In genomic region chr3:44624696-44625528, GRCh38 we compare ENCODE assay signal across 8 cellular contexts. TPM values are rescaled to one million over a fixed set of nuclear protein-coding genes. Genes with fewer than 3 reads are reported as not detected.
DNase-seq lines count a peak whose midpoint lies in the region; ATAC-seq, FAIRE-seq and TF ChIP-seq lines count a peak whose summit lies in the region.

Gene ZNF197, plus strand, starts transcription at chr3:44625036. Its CDS starts 4,119 bp downstream, at chr3:44629155.

- H3K4me3 Mint-ChIP-seq in activated B cell treated with CpG ODN at 0.5 μM for 24 hours = peak within 1 kb of the TSS; percentile 90
- H3K4me3 Mint-ChIP-seq in central memory CD8-positive, alpha-beta T cell = peak within 1 kb of the TSS; percentile 82

- H3K9me3 ChIP-seq in kidney (ENCODE audit: control insufficient read depth in 1 of 2, low read length in 2 of 2) = no peaks in the 10 kb centered on the region

- no peaks in the 10 kb centered on the region for H3K27me3 Mint-ChIP-seq in activated B cell treated with CpG ODN at 0.5 μM for 24 hours
- no peaks in the 10 kb centered on the region for H3K27me3 Mint-ChIP-seq in central memory CD8-positive, alpha-beta T cell

- peaks cover 34% of the 10 kb centered on the region for H3K4me1 Mint-ChIP-seq in activated B cell treated with CpG ODN at 0.5 μM for 24 hours
- peaks cover 33% of the 10 kb centered on the region for H3K4me1 Mint-ChIP-seq in central memory CD8-positive, alpha-beta T cell

- H3K9ac ChIP-seq in kidney (ENCODE audit: low read length in 2 of 2) = peak within 1 kb of the TSS; percentile 50 to 80

- CTCF ChIA-PET in AG04449 (lab: Yijun Ruan, JAX) (interaction anchor here (1.0 to 1.2 kb wide), 2 partner anchors 13 to 29 kb away, joined by 3 read pairs; no protein-coding TSS in a partner anchor), activated B cell treated with CpG ODN at 0.5 μM for 24 hours (lab: Charles Lee) (no interaction called here)

- peak within 1 kb of the TSS in 1 of 2 donors; percentile 56 for H3K27ac ChIP-seq in kidney (ENCODE audit: low read depth in 2 of 2, low read length in 2 of 2)

- H3K4me1 ChIP-seq in kidney (ENCODE audit: control insufficient read depth in 1 of 2, insufficient read depth in 1 of 2, low read depth in 1 of 2, low read length in 2 of 2) = peaks cover 2 to 10% of the 10 kb centered on the region in 2 donors

- no peak for DNase-seq in AG04449 (ENCODE audit: low read depth, low spot score)
- peak; percentile 43 for DNase-seq in NCI-H2196 treated with DMSO at 0.1 percent for 48 hours (lab: John Stamatoyannopoulos, UW; ENCODE audit: unreplicated experiment)
- peak; percentile 51 for DNase-seq in activated B cell treated with CpG ODN at 0.5 μM for 24 hours
- DNase-seq in central memory CD8-positive, alpha-beta T cell (ENCODE audit: low spot score in 2 of 2) = peak in 1 of 2 donors; percentile 22
- DNase-seq in kidney = peak; percentile 94
- peak; percentile 7 to 36 for DNase-seq in stimulated activated CD4-positive, alpha-beta T cell treated with anti-CD3 and anti-CD28 coated beads, Interleukin-15, amount 100 ng/mL, for 1 hour (ENCODE audit: low read depth in 1 of 2, low spot score in 1 of 2)

- no peaks in the 10 kb centered on the region for H3K36me3 ChIP-seq in kidney (ENCODE audit: control insufficient read depth in 1 of 2, insufficient read depth in 2 of 2, low read length in 2 of 2)

- H3K27ac Mint-ChIP-seq in activated B cell treated with CpG ODN at 0.5 μM for 24 hours = peak within 1 kb of the TSS; percentile 65
- peak within 1 kb of the TSS; percentile 86 for H3K27ac Mint-ChIP-seq in central memory CD8-positive, alpha-beta T cell (ENCODE audit: low read depth)

- POLR2A ChIA-PET in AG04449 (lab: Yijun Ruan, JAX) = interaction anchor here (0.7 to 1.8 kb wide), 4 partner anchors 24 to 287 kb away, joined by 3 to 7 read pairs (median 3); partner anchors contain the start of genes TCAIM and ZNF35
- POLR2A ChIA-PET in activated B cell treated with CpG ODN at 0.5 μM for 24 hours (lab: Charles Lee) = interaction anchor here (0.5 to 2.3 kb wide), 13 partner anchors 11 to 971 kb away, joined by 3 to 15 read pairs (median 5); partner anchors contain the start of genes KIAA1143, KIF15, ZKSCAN7 and ZNF35

- TF ChIP-seq CTCF in AG04449 (IDR thresholded peaks at IDR 0.05; ENCODE audit: insufficient read depth, low read length, missing control alignments) (peak; percentile 24), activated B cell treated with CpG ODN at 0.5 μM for 24 hours (IDR thresholded peaks at IDR 0.05) (no peak), kidney (IDR thresholded peaks at IDR 0.05; ENCODE audit: borderline replicate concordance, extremely low read depth, insufficient read depth) (peak; percentile 31)

- intact Hi-C loops in activated B cell treated with CpG ODN at 0.5 μM for 24 hours (cut with micrococcal nuclease) = loop anchor here (1.0 to 10.0 kb wide), 9 partner anchors 23 to 350 kb away; partner anchors contain the start of genes EXOSC7, KIAA1143, KIF15 and TMEM42
- intact Hi-C loops in kidney (cut with DNase I) = no loop called here

- H3K36me3 Mint-ChIP-seq in activated B cell treated with CpG ODN at 0.5 μM for 24 hours (ENCODE audit: low read depth) = peaks cover 24% of the 10 kb centered on the region
- peaks cover 2% of the 10 kb centered on the region for H3K36me3 Mint-ChIP-seq in central memory CD8-positive, alpha-beta T cell (ENCODE audit: insufficient read depth)

- H3K9me3 Mint-ChIP-seq in activated B cell treated with CpG ODN at 0.5 μM for 24 hours = no peaks in the 10 kb centered on the region
- H3K9me3 Mint-ChIP-seq in central memory CD8-positive, alpha-beta T cell = no peaks in the 10 kb centered on the region

- peak within 1 kb of the TSS; percentile 83 for H3K4me3 ChIP-seq in AG04449 (ENCODE audit: low read depth, low read length)
- H3K4me3 ChIP-seq in kidney (ENCODE audit: low read length in 2 of 2) = peak within 1 kb of the TSS; percentile 73 to 83

- ATAC-seq in GM18858 (IDR thresholded peaks at IDR 0.05; ENCODE audit: unreplicated experiment) (peak; percentile 77), HG03066 (IDR thresholded peaks at IDR 0.05; ENCODE audit: low read depth, unreplicated experiment) (peak; percentile 98), activated B cell treated with CpG ODN at 0.5 μM for 24 hours (ENCODE audit: low read depth) (peak; percentile 90)
- peak; percentile 80 for ATAC-seq in central memory CD8-positive, alpha-beta T cell (replicated peaks; ENCODE audit: extremely low read depth, poor library complexity, severe bottlenecking)

- no peak for FAIRE-seq in kidney (lab: Jason Lieb, UNC)

RNA-seq across cellular contexts. Expression of gene ZNF197, which starts in this region (rescaled TPM):
- 15.8 and 16.9 TPM in 2 replicates for total RNA-seq in activated B cell treated with CpG ODN at 0.5 μM for 24 hours
- 19.3 TPM for total RNA-seq in kidney
- polyA plus RNA-seq in kidney (ENCODE audit: insufficient read depth, low read depth, low replicate concordance) = 6.1 TPM
